Comparison of ENCODE assay signal across 2 cellular contexts in genomic region chr2:200477667-200478121, GRCh38.
TF ChIP-seq lines count a peak whose summit lies in the region.

No MANE protein-coding gene starts in this region.

TF ChIP-seq in A549, 52 proteins besides CTCF, POLR2A, EP300 and RAD21 (continued from another document):
- TF ChIP-seq USF2 (IDR thresholded peaks at IDR 0.05) = no peak
- TF ChIP-seq CBX2 (IDR thresholded peaks at IDR 0.05; ENCODE audit: borderline replicate concordance, low read depth) = no peak
- no peak for TF ChIP-seq HDAC2 (IDR thresholded peaks at IDR 0.05)
- TF ChIP-seq SREBF2 (IDR thresholded peaks at IDR 0.05) = no peak
- no peak for TF ChIP-seq CBX8 (IDR thresholded peaks at IDR 0.05)
- TF ChIP-seq CEBPB (IDR thresholded peaks at IDR 0.05) = no peak
- no peak for TF ChIP-seq PHF8 (IDR thresholded peaks at IDR 0.05; ENCODE audit: borderline replicate concordance, low read depth)
- no peak for TF ChIP-seq HOXA7 (CRISPR knock-in tag; IDR thresholded peaks at IDR 0.05)
- TF ChIP-seq, protein P1, sequence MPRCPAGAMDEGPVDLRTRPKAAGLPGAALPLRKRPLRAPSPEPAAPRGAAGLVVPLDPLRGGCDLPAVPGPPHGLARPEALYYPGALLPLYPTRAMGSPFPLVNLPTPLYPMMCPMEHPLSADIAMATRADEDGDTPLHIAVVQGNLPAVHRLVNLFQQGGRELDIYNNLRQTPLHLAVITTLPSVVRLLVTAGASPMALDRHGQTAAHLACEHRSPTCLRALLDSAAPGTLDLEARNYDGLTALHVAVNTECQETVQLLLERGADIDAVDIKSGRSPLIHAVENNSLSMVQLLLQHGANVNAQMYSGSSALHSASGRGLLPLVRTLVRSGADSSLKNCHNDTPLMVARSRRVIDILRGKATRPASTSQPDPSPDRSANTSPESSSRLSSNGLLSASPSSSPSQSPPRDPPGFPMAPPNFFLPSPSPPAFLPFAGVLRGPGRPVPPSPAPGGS (IDR thresholded peaks at IDR 0.05) = no peak
- no peak for TF ChIP-seq JUNB (IDR thresholded peaks at IDR 0.05)
- TF ChIP-seq, protein P2, sequence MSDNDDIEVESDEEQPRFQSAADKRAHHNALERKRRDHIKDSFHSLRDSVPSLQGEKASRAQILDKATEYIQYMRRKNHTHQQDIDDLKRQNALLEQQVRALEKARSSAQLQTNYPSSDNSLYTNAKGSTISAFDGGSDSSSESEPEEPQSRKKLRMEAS (IDR thresholded peaks at IDR 0.05) = no peak
- no peak for TF ChIP-seq HEYL (CRISPR knock-in tag; IDR thresholded peaks at IDR 0.05)
- no peak for TF ChIP-seq ZFP36 (IDR thresholded peaks at IDR 0.05; ENCODE audit: borderline replicate concordance, partially characterized antibody)
- no peak for TF ChIP-seq ATOH8 (CRISPR knock-in tag; IDR thresholded peaks at IDR 0.05; ENCODE audit: low read depth)

TF ChIP-seq in GM12878, 131 proteins besides CTCF, POLR2A, EP300 and RAD21 (continued from another document):
- TF ChIP-seq RELB (IDR thresholded peaks at IDR 0.05; ENCODE audit: low read depth) = no peak
- TF ChIP-seq RELA (IDR thresholded peaks at IDR 0.05; ENCODE audit: borderline replicate concordance, partially characterized antibody) = no peak
- TF ChIP-seq, protein P3, sequence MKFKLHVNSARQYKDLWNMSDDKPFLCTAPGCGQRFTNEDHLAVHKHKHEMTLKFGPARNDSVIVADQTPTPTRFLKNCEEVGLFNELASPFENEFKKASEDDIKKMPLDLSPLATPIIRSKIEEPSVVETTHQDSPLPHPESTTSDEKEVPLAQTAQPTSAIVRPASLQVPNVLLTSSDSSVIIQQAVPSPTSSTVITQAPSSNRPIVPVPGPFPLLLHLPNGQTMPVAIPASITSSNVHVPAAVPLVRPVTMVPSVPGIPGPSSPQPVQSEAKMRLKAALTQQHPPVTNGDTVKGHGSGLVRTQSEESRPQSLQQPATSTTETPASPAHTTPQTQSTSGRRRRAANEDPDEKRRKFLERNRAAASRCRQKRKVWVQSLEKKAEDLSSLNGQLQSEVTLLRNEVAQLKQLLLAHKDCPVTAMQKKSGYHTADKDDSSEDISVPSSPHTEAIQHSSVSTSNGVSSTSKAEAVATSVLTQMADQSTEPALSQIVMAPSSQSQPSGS (IDR thresholded peaks at IDR 0.05; ENCODE audit: low read length) = no peak
- no peak for TF ChIP-seq BRCA1 (IDR thresholded peaks at IDR 0.05; ENCODE audit: low read depth, low read length)
- no peak for TF ChIP-seq CBX3 (IDR thresholded peaks at IDR 0.05; ENCODE audit: borderline replicate concordance, low read depth)
- no peak for TF ChIP-seq RCOR1 (conservative IDR thresholded peaks at IDR 0.05; ENCODE audit: low read depth, low read length)
- no peak for TF ChIP-seq GABPA (IDR thresholded peaks at IDR 0.05; ENCODE audit: low read depth)
- no peak for TF ChIP-seq IRF5 (IDR thresholded peaks at IDR 0.05; ENCODE audit: borderline replicate concordance)
- TF ChIP-seq JUND (IDR thresholded peaks at IDR 0.05; ENCODE audit: low read depth, low read length) = no peak
- no peak for TF ChIP-seq ATF3 (IDR thresholded peaks at IDR 0.05; ENCODE audit: borderline replicate concordance, extremely low read depth, low read depth, low read length)
- TF ChIP-seq, protein P4, sequence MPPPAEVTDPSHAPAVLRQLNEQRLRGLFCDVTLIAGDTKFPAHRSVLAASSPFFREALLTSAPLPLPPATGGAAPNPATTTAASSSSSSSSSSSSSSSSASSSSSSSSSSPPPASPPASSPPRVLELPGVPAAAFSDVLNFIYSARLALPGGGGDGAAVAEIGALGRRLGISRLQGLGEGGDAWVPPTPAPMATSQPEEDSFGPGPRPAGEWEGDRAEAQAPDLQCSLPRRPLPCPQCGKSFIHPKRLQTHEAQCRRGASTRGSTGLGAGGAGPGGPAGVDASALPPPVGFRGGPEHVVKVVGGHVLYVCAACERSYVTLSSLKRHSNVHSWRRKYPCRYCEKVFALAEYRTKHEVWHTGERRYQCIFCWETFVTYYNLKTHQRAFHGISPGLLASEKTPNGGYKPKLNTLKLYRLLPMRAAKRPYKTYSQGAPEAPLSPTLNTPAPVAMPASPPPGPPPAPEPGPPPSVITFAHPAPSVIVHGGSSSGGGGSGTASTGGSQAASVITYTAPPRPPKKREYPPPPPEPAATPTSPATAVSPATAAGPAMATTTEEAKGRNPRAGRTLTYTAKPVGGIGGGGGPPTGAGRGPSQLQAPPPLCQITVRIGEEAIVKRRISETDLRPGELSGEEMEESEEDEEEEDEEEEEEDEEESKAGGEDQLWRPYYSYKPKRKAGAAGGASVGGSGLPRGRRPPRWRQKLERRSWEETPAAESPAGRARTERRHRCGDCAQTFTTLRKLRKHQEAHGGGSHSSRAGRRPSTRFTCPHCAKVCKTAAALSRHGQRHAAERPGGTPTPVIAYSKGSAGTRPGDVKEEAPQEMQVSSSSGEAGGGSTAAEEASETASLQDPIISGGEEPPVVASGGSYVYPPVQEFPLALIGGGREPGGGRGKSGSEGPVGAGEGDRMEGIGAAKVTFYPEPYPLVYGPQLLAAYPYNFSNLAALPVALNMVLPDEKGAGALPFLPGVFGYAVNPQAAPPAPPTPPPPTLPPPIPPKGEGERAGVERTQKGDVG (CRISPR knock-in tag; IDR thresholded peaks at IDR 0.05) = no peak
- no peak for TF ChIP-seq SRF (IDR thresholded peaks at IDR 0.05; ENCODE audit: low read depth in 2 of 2, low read length in 2 of 2)
- TF ChIP-seq E2F4 (IDR thresholded peaks at IDR 0.05; ENCODE audit: low read depth, low read length) = no peak
- TF ChIP-seq STAT1 (conservative IDR thresholded peaks at IDR 0.05) = no peak
- TF ChIP-seq, protein P5, sequence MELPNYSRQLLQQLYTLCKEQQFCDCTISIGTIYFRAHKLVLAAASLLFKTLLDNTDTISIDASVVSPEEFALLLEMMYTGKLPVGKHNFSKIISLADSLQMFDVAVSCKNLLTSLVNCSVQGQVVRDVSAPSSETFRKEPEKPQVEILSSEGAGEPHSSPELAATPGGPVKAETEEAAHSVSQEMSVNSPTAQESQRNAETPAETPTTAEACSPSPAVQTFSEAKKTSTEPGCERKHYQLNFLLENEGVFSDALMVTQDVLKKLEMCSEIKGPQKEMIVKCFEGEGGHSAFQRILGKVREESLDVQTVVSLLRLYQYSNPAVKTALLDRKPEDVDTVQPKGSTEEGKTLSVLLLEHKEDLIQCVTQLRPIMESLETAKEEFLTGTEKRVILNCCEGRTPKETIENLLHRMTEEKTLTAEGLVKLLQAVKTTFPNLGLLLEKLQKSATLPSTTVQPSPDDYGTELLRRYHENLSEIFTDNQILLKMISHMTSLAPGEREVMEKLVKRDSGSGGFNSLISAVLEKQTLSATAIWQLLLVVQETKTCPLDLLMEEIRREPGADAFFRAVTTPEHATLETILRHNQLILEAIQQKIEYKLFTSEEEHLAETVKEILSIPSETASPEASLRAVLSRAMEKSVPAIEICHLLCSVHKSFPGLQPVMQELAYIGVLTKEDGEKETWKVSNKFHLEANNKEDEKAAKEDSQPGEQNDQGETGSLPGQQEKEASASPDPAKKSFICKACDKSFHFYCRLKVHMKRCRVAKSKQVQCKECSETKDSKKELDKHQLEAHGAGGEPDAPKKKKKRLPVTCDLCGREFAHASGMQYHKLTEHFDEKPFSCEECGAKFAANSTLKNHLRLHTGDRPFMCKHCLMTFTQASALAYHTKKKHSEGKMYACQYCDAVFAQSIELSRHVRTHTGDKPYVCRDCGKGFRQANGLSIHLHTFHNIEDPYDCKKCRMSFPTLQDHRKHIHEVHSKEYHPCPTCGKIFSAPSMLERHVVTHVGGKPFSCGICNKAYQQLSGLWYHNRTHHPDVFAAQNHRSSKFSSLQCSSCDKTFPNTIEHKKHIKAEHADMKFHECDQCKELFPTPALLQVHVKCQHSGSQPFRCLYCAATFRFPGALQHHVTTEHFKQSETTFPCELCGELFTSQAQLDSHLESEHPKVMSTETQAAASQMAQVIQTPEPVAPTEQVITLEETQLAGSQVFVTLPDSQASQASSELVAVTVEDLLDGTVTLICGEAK (IDR thresholded peaks at IDR 0.05; ENCODE audit: borderline replicate concordance) = no peak
